In genomic region chr15:48330855-48331795, GRCh38 we compare ENCODE assay signal across 8 cellular contexts. TPM values are rescaled to one million over a fixed set of nuclear protein-coding genes. Genes with fewer than 3 reads are reported as not detected.
DNase-seq lines count a peak whose midpoint lies in the region; ATAC-seq, FAIRE-seq and TF ChIP-seq lines count a peak whose summit lies in the region.

DUT (plus strand) TSS chr15:48331429; CDS start chr15:48331516, 87 bp downstream.

- H3K4me3 ChIP-seq in keratinocyte (ENCODE audit: control insufficient read depth in 2 of 3, extremely low read depth in 1 of 3, insufficient read depth in 2 of 3, low read depth in 1 of 3, low read length in 3 of 3), result peak within 1 kb of the TSS; percentile 86 to 95 (median 89)

- H3K27ac ChIP-seq in keratinocyte (ENCODE audit: control insufficient read depth, insufficient read depth, low read length), result peak within 1 kb of the TSS; percentile 90

- H4K20me1 ChIP-seq in keratinocyte (ENCODE audit: control insufficient read depth, extremely low read depth, insufficient read depth, low read length), result no peaks in the 10 kb centered on the region

- FAIRE-seq in keratinocyte (lab: Jason Lieb, UNC), result no peak

- H3K9ac ChIP-seq in keratinocyte (ENCODE audit: control insufficient read depth, extremely low read depth, insufficient read depth, low read length), result peak within 1 kb of the TSS; percentile 94

- H3K79me2 ChIP-seq in keratinocyte (ENCODE audit: control insufficient read depth, insufficient read depth, low read length), result peaks cover 16% of the 10 kb centered on the region

- DNase-seq in SIG-M5 treated with dmso at 0.1 percent for 504 hours (lab: John Stamatoyannopoulos, UW; ENCODE audit: unreplicated experiment) (peak; percentile 64), SIG-M5 (lab: John Stamatoyannopoulos, UW) (no peak), NCI-H2171 treated with DMSO at 0.1 percent for 48 hours (lab: John Stamatoyannopoulos, UW) (peak; percentile 82), keratinocyte (ENCODE audit: low read depth, low spot score) (no peak)
- peak; percentile 46 to 67 (median 60) for DNase-seq in activated CD4-positive, CD25-positive, alpha-beta regulatory T cell (lab: John Stamatoyannopoulos, UW)
- DNase-seq in central memory CD4-positive, alpha-beta T cell, result peak; percentile 84
- peak; percentile 87 for DNase-seq in stimulated activated CD4-positive, alpha-beta T cell treated with anti-CD3 and anti-CD28 coated beads, Interleukin-15, amount 100 ng/mL, for 24 hours

- peaks cover 0 to 3% of the 10 kb centered on the region in 2 experiments for H3K36me3 ChIP-seq in keratinocyte (ENCODE audit: control insufficient read depth in 2 of 2, extremely low read depth in 1 of 2, insufficient read depth in 2 of 2, low read length in 2 of 2)

- peak in 1 of 3 experiments; percentile 25 for TF ChIP-seq CTCF in keratinocyte (optimal IDR thresholded peaks at IDR 0.05 in 1 of 3, IDR thresholded peaks at IDR 0.05 in 1 of 3, conservative IDR thresholded peaks at IDR 0.05 in 1 of 3; ENCODE audit: extremely low read depth in 1 of 3, insufficient read depth in 2 of 3, low read length in 3 of 3)

- H3K4me1 ChIP-seq in keratinocyte (ENCODE audit: control insufficient read depth, extremely low read depth, insufficient read depth, low read length), result peaks cover 18% of the 10 kb centered on the region

- no peaks in the 10 kb centered on the region for H3K9me1 ChIP-seq in keratinocyte (ENCODE audit: control insufficient read depth, extremely low read depth, insufficient read depth, low read length)

- dilution Hi-C loops in keratinocyte (cut with MboI; ENCODE audit: extremely low pct_ligation_motif_present, low sequenced_read_pairs), result no loop called here

- peak; percentile 82 for ATAC-seq in HG02970 (IDR thresholded peaks at IDR 0.05; ENCODE audit: low FRiP score, unreplicated experiment)

- no peaks in the 10 kb centered on the region for H3K9me3 ChIP-seq in keratinocyte (ENCODE audit: control insufficient read depth, low read depth, low read length)

- H2AFZ ChIP-seq in keratinocyte (ENCODE audit: control insufficient read depth, low read length), result peak within 1 kb of the TSS; percentile 97

- H3K4me2 ChIP-seq in keratinocyte (ENCODE audit: control insufficient read depth, extremely low read depth, insufficient read depth, low read depth, low read length), result peak within 1 kb of the TSS; percentile 98

- H3K27me3 ChIP-seq in keratinocyte (ENCODE audit: control insufficient read depth, extremely low read depth, insufficient read depth, low read length), result no peaks in the 10 kb centered on the region

RNA-seq across cellular contexts. Expression of gene DUT, which starts in this region (rescaled TPM):
- 46.2 to 79.8 TPM (median 52.5 TPM) in 3 replicates for polyA plus RNA-seq in keratinocyte
- 70.3 TPM for polyA plus RNA-seq in keratinocyte (2011; ENCODE audit: low read depth)
- polyA plus RNA-seq in keratinocyte (2011; cell fraction: cytosol; rRNA removed), result 38.2 and 45.0 TPM in 2 replicates
- polyA plus RNA-seq in keratinocyte (2011; cell fraction: nucleus; rRNA removed), result 35.1 and 71.5 TPM in 2 replicates
- polyA plus RNA-seq in keratinocyte (2012; ENCODE audit: low replicate concordance), result 57.4 and 70.3 TPM in 2 replicates
- polyA minus RNA-seq in keratinocyte, result 4.3 to 8.8 TPM (median 5.5 TPM) in 3 replicates
- polyA minus RNA-seq in keratinocyte (2011; cell fraction: cytosol; rRNA and poly(A)+ RNA removed), result 50.3 TPM
- polyA minus RNA-seq in keratinocyte (2011; cell fraction: nucleus; rRNA and poly(A)+ RNA removed), result 8.8 and 11.3 TPM in 2 replicates

Comparison
In these comparisons a context has a peak if more than half of its experiments do, and no peak if none do; other contexts are left out.
1. DNase-seq: peak in SIG-M5 treated with dmso at 0.1 percent for 504 hours (single experiment), NCI-H2171 treated with DMSO at 0.1 percent for 48 hours (single experiment), activated CD4-positive, CD25-positive, alpha-beta regulatory T cell (4 of 4), central memory CD4-positive, alpha-beta T cell (single experiment) and stimulated activated CD4-positive, alpha-beta T cell treated with anti-CD3 and anti-CD28 coated beads, Interleukin-15, amount 100 ng/mL, for 24 hours (single experiment); none in SIG-M5 (single experiment) and keratinocyte (single experiment).